In the genomic region with DNA sequence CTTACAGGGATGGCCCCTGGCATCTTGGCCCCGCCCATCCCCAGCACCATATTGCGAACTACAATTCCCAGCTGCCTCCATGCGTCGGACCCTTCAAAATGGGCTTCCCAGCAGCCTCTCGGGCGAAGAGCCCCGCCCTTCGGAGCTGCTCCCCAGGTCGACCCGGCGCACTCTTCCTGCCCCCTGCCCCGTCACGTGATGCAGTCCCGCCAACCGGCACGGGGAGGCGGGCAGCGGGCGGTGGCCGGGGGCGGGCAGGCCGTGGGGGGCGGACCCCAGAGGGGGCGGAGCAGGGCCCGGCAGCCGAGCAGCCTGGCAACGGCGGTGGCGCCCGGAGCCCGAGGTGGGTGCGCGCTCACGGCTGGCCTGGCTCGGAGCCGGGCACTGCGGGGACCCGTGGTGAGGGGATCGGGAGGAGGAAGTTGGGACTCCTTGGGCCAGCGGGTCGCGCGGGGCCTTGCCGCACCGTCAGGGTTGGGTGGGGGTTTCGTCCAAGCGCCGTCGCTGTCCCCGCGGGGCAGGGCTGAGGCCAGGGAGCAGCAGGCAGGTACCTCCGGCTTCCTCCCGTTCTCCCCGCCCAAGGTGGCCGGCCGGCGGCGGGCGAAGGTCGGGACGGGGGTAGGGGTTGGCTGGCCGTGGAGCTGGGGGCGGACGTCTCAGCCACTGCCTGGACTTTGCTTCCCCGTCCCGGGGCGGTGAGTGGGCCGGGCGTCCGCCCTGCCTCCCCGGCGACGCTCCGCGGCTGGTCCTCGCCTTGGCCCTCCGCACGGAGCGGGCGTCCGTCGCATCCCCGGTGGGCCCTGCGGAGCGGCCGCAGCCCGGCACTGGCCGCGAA, we compare ENCODE assay signal across 8 cellular contexts. TPM values are rescaled to one million over a fixed set of nuclear protein-coding genes. Genes with fewer than 3 reads are reported as not detected.
DNase-seq lines count a peak whose midpoint lies in the region; ATAC-seq lines count a peak whose summit lies in the region.

A gene (plus strand): TSS at position 302 of the 835 bp plus-strand sequence. CDS start 23,994 bp downstream, outside the sequence.

- peaks cover 2% of the 10 kb centered on the region for H3K27me3 Mint-ChIP-seq in IgD-negative memory B cell

- H3K27ac Mint-ChIP-seq in IgD-negative memory B cell, result peak within 1 kb of the TSS; percentile 62 to 92 (median 89)

- H3K36me3 Mint-ChIP-seq in IgD-negative memory B cell, result no peaks in the 10 kb centered on the region

- H3K9me3 Mint-ChIP-seq in IgD-negative memory B cell, result peaks cover 0 to 4% (median 0%) of the 10 kb centered on the region in 3 donors

- peak; percentile 93 for ATAC-seq in GM21576 (IDR thresholded peaks at IDR 0.05; ENCODE audit: unreplicated experiment)

- DNase-seq in DMS114 treated with DMSO at 0.1 percent for 48 hours (lab: John Stamatoyannopoulos, UW; ENCODE audit: unreplicated experiment) (peak; percentile 72), OCI-M1 (lab: John Stamatoyannopoulos, UW) (peak; percentile 97), activated T-cell treated with anti-CD3 and anti-CD28 coated beads for 24 hours (ENCODE audit: low read depth) (peak; percentile 87), epidermal melanocyte (ENCODE audit: insufficient read length, low spot score) (peak; percentile 81), midbrain (lab: John Stamatoyannopoulos, UW) (peak; percentile 93)
- peak; percentile 87 to 89 for DNase-seq in stimulated activated CD8-positive, alpha-beta memory T cell treated with anti-CD3 and anti-CD28 coated beads, Interleukin-15, amount 100 ng/mL, for 48 hours (ENCODE audit: low read depth in 2 of 2)

- H3K4me1 Mint-ChIP-seq in IgD-negative memory B cell, result peaks cover 21 to 52% (median 38%) of the 10 kb centered on the region in 3 donors

- peak within 1 kb of the TSS; percentile 88 to 96 (median 95) for H3K4me3 Mint-ChIP-seq in IgD-negative memory B cell

RNA-seq across cellular contexts. Expression of the gene that starts here (rescaled TPM):
- 15.0 TPM for polyA plus RNA-seq in IgD-negative memory B cell

Comparison
In these comparisons a context has a peak if more than half of its experiments do, and no peak if none do; other contexts are left out.
1. Peak in every context shown above with its lines: DNase-seq and ATAC-seq.